In the genomic region with DNA sequence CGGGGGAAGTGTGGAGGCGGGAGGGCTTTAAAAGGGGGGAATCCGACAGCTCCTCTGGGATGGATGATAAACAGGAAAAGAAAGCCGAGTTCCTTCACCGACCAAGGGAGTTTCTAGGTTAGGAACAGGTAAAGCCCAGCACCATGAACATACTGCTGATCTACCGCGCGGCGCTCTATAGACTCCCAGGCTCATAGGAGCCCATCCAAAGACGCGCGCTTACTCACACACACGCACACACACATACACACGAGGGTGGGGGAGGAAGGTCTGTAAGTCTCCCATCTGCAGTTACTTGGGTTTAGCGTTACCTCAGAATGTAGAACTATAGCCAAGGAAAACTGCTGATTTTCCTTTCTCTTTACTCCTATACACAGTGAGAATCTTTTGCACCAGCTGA, we compare ENCODE assay signal across 13 cellular contexts. TPM values are rescaled to one million over a fixed set of nuclear protein-coding genes. Genes with fewer than 3 reads are reported as not detected.
DNase-seq lines count a peak whose midpoint lies in the region; ATAC-seq and TF ChIP-seq lines count a peak whose summit lies in the region.
"Had no signal": no experiment of that assay in that cellular context is flagged by ENCODE, and none has a peak within 500 bp of the region (broad histone marks: within the 10 kb centered on the region; RNA-seq: fewer than 3 reads in every experiment).

No MANE protein-coding gene starts in this region.

- intact Hi-C loops in left colon (cut with DNase I, micrococcal nuclease) = no loop called here
- intact Hi-C loops in stomach (cut with DNase I; ENCODE audit: low total_unique reads) = loop anchor here (10.0 kb wide), 1 partner anchor 1856 kb away; no protein-coding TSS in a partner anchor
- intact Hi-C loops in CD14-positive monocyte (cut with micrococcal nuclease) = no loop called here
- intact Hi-C loops in A673 (cut with micrococcal nuclease; ENCODE audit: unreplicated experiment) = no loop called here

- ATAC-seq in left colon (peak; percentile 24), GM21367 (IDR thresholded peaks at IDR 0.05; ENCODE audit: unreplicated experiment) (no peak)

- H3K9me3 ChIP-seq in stomach (no peaks in the 10 kb centered on the region), A673 (ENCODE audit: low read depth, low read length, poor library complexity, severe bottlenecking) (no peaks in the 10 kb centered on the region)

- TF ChIP-seq EP300 in stomach (IDR thresholded peaks at IDR 0.05) = no peak

- peaks cover 3 to 31% (median 19%) of the 10 kb centered on the region in 7 donors for H3K9me3 Mint-ChIP-seq in CD14-positive monocyte

- CTCF ChIA-PET in A673 (lab: Charles Lee) = no interaction called here

- H3K27me3 Mint-ChIP-seq in CD14-positive monocyte (ENCODE audit: low read depth in 3 of 3) = peaks cover 58 to 67% (median 58%) of the 10 kb centered on the region in 3 donors

- peaks cover 0 to 2% of the 10 kb centered on the region in 2 donors for H3K36me3 Mint-ChIP-seq in CD14-positive monocyte
- H3K36me3 Mint-ChIP-seq: activated CD4-positive, alpha-beta memory T cell treated with anti-CD3 and anti-CD28 coated beads for 36 hours had no signal

- H3K27ac ChIP-seq in stomach = no peak overlapping the region
- H3K27ac ChIP-seq in A673 (ENCODE audit: low read depth, low read length, poor library complexity, severe bottlenecking) = no peak overlapping the region
- H3K27ac ChIP-seq: left ventricle myocardium inferior had no signal

- DNase-seq in NCI-H82 (lab: John Stamatoyannopoulos, UW) (peak; percentile 19), NCI-H82 treated with DMSO at 0.1 percent for 48 hours (lab: John Stamatoyannopoulos, UW; ENCODE audit: unreplicated experiment) (no peak), cerebellar cortex (ENCODE audit: low spot score) (peak; percentile 66), left colon (peak in 1 of 2 donors; percentile 18), stomach (no peak), CD14-positive monocyte (ENCODE audit: low spot score) (no peak), A673 (ENCODE audit: low spot score) (no peak)
- DNase-seq: activated CD4-positive, alpha-beta memory T cell treated with anti-CD3 and anti-CD28 coated beads for 36 hours; KBM-7; left ventricle myocardium inferior; NCI-H774 had no signal

- WGBS in stomach, 5 donors = 2 to 10% (median 3%) methylated on average over 15 of the region's 15 CpGs

- H3K27ac Mint-ChIP-seq in CD14-positive monocyte = no peak overlapping the region
- H3K27ac Mint-ChIP-seq: activated CD4-positive, alpha-beta memory T cell treated with anti-CD3 and anti-CD28 coated beads for 36 hours had no signal

- H3K4me1 ChIP-seq in stomach (peaks cover 6 to 38% (median 30%) of the 10 kb centered on the region in 4 donors), A673 (ENCODE audit: insufficient read depth, low read length, poor library complexity, severe bottlenecking) (peaks cover 10% of the 10 kb centered on the region)

- POLR2A ChIA-PET in A673 (lab: Charles Lee; ENCODE audit: low non-redundant PET) = no interaction called here

- no peaks in the 10 kb centered on the region for H3K36me3 ChIP-seq in stomach
- H3K36me3 ChIP-seq in A673 (ENCODE audit: insufficient read depth, low read length, poor library complexity, severe bottlenecking) = no peaks in the 10 kb centered on the region
- H3K36me3 ChIP-seq: left ventricle myocardium inferior had no signal

- H3K4me1 Mint-ChIP-seq in CD14-positive monocyte = peaks cover 21% of the 10 kb centered on the region

- H3K4me3 ChIP-seq in stomach (peak overlapping the region in 3 of 4 donors; percentile 47 to 69 (median 57)), A673 (ENCODE audit: low read depth, low read length, poor library complexity, severe bottlenecking) (no peak overlapping the region)

- BruUV-seq in A673 (replicated peaks; lab: Mats Ljungman, UMichigan) = no TSS peak

- H3K27me3 ChIP-seq in stomach = peaks cover 12 to 62% (median 35%) of the 10 kb centered on the region in 3 donors
- H3K27me3 ChIP-seq in A673 (replicated peaks; ENCODE audit: insufficient read depth, low read depth, low read length, poor library complexity) = peaks cover 49% of the 10 kb centered on the region

- TF ChIP-seq CTCF in stomach (IDR thresholded peaks at IDR 0.05) (no peak), CD14-positive monocyte (IDR thresholded peaks at IDR 0.05) (no peak), A673 (conservative IDR thresholded peaks at IDR 0.05; ENCODE audit: low read depth, low read length) (no peak)

- no peak for TF ChIP-seq POLR2A in stomach (IDR thresholded peaks at IDR 0.05)

- peak overlapping the region in 1 of 2 donors; percentile 72 for H3K4me3 Mint-ChIP-seq in CD14-positive monocyte
- H3K4me3 Mint-ChIP-seq: activated CD4-positive, alpha-beta memory T cell treated with anti-CD3 and anti-CD28 coated beads for 36 hours had no signal

RNA-seq across cellular contexts. Expression of gene GABRB2, which starts 2.6 kb away (rescaled TPM):
- total RNA-seq in left colon (1 to 10 TPM; 1.3 to 2.0 TPM), stomach (1 to 10 TPM in 1 of 5 donors, under 1 TPM in 2, not detected in 2; 0.14 to 2.7 (median 0.73) TPM), A673 (2021) (0.04 TPM in 1 of 2 replicates, not detected in the other)
- polyA plus RNA-seq in stomach (under 1 TPM in 2 of 3 donors, not detected in 1; 0.06 to 0.08 TPM), CD14-positive monocyte (not detected)
- total RNA-seq: activated CD4-positive, alpha-beta memory T cell treated with anti-CD3 and anti-CD28 coated beads for 36 hours had no signal
- polyA plus RNA-seq: AG04450 had no signal

Comparison
In these comparisons a context has a peak if more than half of its experiments do, and no peak if none do; other contexts are left out.
1. DNase-seq: peak in NCI-H82 (single experiment) and cerebellar cortex (single experiment); none in NCI-H82 treated with DMSO at 0.1 percent for 48 hours (single experiment), stomach (single experiment), CD14-positive monocyte (single experiment) and A673 (single experiment).